ENCODE assay signal across 13 cellular contexts in genomic region chr10:33239257-33239656, GRCh38.
"Had no signal": no experiment of that assay in that cellular context is flagged by ENCODE, and none has a peak within 500 bp of the region (broad histone marks: within the 10 kb centered on the region; RNA-seq: fewer than 3 reads in every experiment).

No MANE protein-coding gene starts in this region.

- ATAC-seq: left cardiac atrium had no signal

- H3K4me1 Mint-ChIP-seq: activated CD4-positive, alpha-beta T cell treated with anti-CD3 and anti-CD28 coated beads, Interleukin-2, amount 10 ng/mL, durations not matched to agents 7 days and 5 days; activated naive CD4-positive, alpha-beta T cell treated with anti-CD3 and anti-CD28 coated beads, Interleukin-2, amount 10 ng/mL, durations not matched to agents 7 days and 5 days; immature natural killer cell had no signal

- H3K27me3 Mint-ChIP-seq: dendritic cell treated with granulocyte-macrophage colony-stimulating factor and Interleukin-4, amounts not matched to agents 40 ng/mL and 50 ng/mL, for 4 days had no signal

- DNase-seq: activated CD4-positive, alpha-beta T cell treated with anti-CD3 and anti-CD28 coated beads, Interleukin-2, amount 10 ng/mL, durations not matched to agents 7 days and 5 days; activated CD4-positive, CD25-positive, alpha-beta regulatory T cell; activated CD8-positive, alpha-beta memory T cell treated with anti-CD3 and anti-CD28 coated beads for 24 hours; activated naive CD4-positive, alpha-beta T cell treated with anti-CD3 and anti-CD28 coated beads, Interleukin-2, amount 10 ng/mL, durations not matched to agents 7 days and 5 days; immature natural killer cell; left cardiac atrium; stimulated activated CD4-positive, alpha-beta T cell treated with anti-CD3 and anti-CD28 coated beads, Interleukin-4, amount 100 ng/mL, for 4 hours; stomach; T-helper 2 cell had no signal

- H3K36me3 ChIP-seq: stomach, vagina had no signal

- H3K36me3 Mint-ChIP-seq: activated naive CD4-positive, alpha-beta T cell treated with anti-CD3 and anti-CD28 coated beads, Interleukin-2, amount 10 ng/mL, durations not matched to agents 7 days and 5 days; immature natural killer cell had no signal

- FAIRE-seq: TTC549 had no signal

- H3K27me3 ChIP-seq: stomach, vagina had no signal

- H3K4me3 Mint-ChIP-seq: activated CD4-positive, alpha-beta T cell treated with anti-CD3 and anti-CD28 coated beads, Interleukin-2, amount 10 ng/mL, durations not matched to agents 7 days and 5 days; activated naive CD4-positive, alpha-beta T cell treated with anti-CD3 and anti-CD28 coated beads, Interleukin-2, amount 10 ng/mL, durations not matched to agents 7 days and 5 days; dendritic cell treated with granulocyte-macrophage colony-stimulating factor and Interleukin-4, amounts not matched to agents 40 ng/mL and 50 ng/mL, for 4 days; immature natural killer cell; nephron had no signal

- H3K4me3 ChIP-seq: stomach, vagina had no signal

- H3K9me3 Mint-ChIP-seq: activated CD4-positive, alpha-beta T cell treated with anti-CD3 and anti-CD28 coated beads, Interleukin-2, amount 10 ng/mL, durations not matched to agents 7 days and 5 days; activated naive CD4-positive, alpha-beta T cell treated with anti-CD3 and anti-CD28 coated beads, Interleukin-2, amount 10 ng/mL, durations not matched to agents 7 days and 5 days; dendritic cell treated with granulocyte-macrophage colony-stimulating factor and Interleukin-4, amounts not matched to agents 40 ng/mL and 50 ng/mL, for 4 days; immature natural killer cell; nephron had no signal

- H3K27ac ChIP-seq: stomach, vagina had no signal

- H3K27ac Mint-ChIP-seq: activated CD4-positive, alpha-beta T cell treated with anti-CD3 and anti-CD28 coated beads, Interleukin-2, amount 10 ng/mL, durations not matched to agents 7 days and 5 days; activated naive CD4-positive, alpha-beta T cell treated with anti-CD3 and anti-CD28 coated beads, Interleukin-2, amount 10 ng/mL, durations not matched to agents 7 days and 5 days; dendritic cell treated with granulocyte-macrophage colony-stimulating factor and Interleukin-4, amounts not matched to agents 40 ng/mL and 50 ng/mL, for 4 days; immature natural killer cell had no signal

- H3K9me3 ChIP-seq: stomach, vagina had no signal
